ENCODE assay signal across 1 cellular context in the genomic region with DNA sequence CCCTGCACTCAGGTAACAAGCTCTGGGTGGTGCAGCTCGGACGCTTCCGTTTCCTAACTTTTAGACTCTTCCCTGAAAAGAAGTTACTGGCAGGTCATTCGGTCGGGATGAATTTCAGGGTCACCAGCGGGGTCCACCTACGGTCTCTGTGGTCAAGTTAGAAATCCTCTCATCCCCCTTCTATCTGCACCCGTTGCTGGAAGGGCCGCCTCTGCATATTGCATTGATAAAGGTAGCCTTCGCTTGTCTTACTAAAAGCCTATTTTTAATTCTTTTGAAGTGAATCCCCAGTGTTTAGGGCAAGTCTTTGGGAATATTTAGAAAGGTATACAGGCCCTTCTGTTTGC.
TF ChIP-seq lines count a peak whose summit lies in the region.

No MANE protein-coding gene starts in this region.

TF ChIP-seq in GM12878, 131 proteins besides CTCF, POLR2A, EP300 and RAD21:
- TF ChIP-seq PAX8 (IDR thresholded peaks at IDR 0.05): no peak
- TF ChIP-seq, protein P1, sequence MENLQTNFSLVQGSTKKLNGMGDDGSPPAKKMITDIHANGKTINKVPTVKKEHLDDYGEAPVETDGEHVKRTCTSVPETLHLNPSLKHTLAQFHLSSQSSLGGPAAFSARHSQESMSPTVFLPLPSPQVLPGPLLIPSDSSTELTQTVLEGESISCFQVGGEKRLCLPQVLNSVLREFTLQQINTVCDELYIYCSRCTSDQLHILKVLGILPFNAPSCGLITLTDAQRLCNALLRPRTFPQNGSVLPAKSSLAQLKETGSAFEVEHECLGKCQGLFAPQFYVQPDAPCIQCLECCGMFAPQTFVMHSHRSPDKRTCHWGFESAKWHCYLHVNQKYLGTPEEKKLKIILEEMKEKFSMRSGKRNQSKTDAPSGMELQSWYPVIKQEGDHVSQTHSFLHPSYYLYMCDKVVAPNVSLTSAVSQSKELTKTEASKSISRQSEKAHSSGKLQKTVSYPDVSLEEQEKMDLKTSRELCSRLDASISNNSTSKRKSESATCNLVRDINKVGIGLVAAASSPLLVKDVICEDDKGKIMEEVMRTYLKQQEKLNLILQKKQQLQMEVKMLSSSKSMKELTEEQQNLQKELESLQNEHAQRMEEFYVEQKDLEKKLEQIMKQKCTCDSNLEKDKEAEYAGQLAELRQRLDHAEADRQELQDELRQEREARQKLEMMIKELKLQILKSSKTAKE (IDR thresholded peaks at IDR 0.05; ENCODE audit: low read depth, poor library complexity, severe bottlenecking): no peak
- TF ChIP-seq, protein P2, sequence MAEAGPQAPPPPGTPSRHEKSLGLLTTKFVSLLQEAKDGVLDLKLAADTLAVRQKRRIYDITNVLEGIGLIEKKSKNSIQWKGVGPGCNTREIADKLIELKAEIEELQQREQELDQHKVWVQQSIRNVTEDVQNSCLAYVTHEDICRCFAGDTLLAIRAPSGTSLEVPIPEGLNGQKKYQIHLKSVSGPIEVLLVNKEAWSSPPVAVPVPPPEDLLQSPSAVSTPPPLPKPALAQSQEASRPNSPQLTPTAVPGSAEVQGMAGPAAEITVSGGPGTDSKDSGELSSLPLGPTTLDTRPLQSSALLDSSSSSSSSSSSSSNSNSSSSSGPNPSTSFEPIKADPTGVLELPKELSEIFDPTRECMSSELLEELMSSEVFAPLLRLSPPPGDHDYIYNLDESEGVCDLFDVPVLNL (IDR thresholded peaks at IDR 0.05; ENCODE audit: low read depth, low read length): no peak
- TF ChIP-seq, protein P3, sequence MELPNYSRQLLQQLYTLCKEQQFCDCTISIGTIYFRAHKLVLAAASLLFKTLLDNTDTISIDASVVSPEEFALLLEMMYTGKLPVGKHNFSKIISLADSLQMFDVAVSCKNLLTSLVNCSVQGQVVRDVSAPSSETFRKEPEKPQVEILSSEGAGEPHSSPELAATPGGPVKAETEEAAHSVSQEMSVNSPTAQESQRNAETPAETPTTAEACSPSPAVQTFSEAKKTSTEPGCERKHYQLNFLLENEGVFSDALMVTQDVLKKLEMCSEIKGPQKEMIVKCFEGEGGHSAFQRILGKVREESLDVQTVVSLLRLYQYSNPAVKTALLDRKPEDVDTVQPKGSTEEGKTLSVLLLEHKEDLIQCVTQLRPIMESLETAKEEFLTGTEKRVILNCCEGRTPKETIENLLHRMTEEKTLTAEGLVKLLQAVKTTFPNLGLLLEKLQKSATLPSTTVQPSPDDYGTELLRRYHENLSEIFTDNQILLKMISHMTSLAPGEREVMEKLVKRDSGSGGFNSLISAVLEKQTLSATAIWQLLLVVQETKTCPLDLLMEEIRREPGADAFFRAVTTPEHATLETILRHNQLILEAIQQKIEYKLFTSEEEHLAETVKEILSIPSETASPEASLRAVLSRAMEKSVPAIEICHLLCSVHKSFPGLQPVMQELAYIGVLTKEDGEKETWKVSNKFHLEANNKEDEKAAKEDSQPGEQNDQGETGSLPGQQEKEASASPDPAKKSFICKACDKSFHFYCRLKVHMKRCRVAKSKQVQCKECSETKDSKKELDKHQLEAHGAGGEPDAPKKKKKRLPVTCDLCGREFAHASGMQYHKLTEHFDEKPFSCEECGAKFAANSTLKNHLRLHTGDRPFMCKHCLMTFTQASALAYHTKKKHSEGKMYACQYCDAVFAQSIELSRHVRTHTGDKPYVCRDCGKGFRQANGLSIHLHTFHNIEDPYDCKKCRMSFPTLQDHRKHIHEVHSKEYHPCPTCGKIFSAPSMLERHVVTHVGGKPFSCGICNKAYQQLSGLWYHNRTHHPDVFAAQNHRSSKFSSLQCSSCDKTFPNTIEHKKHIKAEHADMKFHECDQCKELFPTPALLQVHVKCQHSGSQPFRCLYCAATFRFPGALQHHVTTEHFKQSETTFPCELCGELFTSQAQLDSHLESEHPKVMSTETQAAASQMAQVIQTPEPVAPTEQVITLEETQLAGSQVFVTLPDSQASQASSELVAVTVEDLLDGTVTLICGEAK (IDR thresholded peaks at IDR 0.05; ENCODE audit: borderline replicate concordance): no peak
- no peak for TF ChIP-seq JUND (IDR thresholded peaks at IDR 0.05; ENCODE audit: low read depth, low read length)
- no peak for TF ChIP-seq MYB (IDR thresholded peaks at IDR 0.05; ENCODE audit: borderline replicate concordance, low read depth, low read length)
- no peak for TF ChIP-seq CBFB (IDR thresholded peaks at IDR 0.05; ENCODE audit: low read depth)
- no peak for TF ChIP-seq EGR1 (IDR thresholded peaks at IDR 0.05; ENCODE audit: borderline replicate concordance in 1 of 2, low read depth in 2 of 2, low read length in 2 of 2)
- TF ChIP-seq, protein P4, sequence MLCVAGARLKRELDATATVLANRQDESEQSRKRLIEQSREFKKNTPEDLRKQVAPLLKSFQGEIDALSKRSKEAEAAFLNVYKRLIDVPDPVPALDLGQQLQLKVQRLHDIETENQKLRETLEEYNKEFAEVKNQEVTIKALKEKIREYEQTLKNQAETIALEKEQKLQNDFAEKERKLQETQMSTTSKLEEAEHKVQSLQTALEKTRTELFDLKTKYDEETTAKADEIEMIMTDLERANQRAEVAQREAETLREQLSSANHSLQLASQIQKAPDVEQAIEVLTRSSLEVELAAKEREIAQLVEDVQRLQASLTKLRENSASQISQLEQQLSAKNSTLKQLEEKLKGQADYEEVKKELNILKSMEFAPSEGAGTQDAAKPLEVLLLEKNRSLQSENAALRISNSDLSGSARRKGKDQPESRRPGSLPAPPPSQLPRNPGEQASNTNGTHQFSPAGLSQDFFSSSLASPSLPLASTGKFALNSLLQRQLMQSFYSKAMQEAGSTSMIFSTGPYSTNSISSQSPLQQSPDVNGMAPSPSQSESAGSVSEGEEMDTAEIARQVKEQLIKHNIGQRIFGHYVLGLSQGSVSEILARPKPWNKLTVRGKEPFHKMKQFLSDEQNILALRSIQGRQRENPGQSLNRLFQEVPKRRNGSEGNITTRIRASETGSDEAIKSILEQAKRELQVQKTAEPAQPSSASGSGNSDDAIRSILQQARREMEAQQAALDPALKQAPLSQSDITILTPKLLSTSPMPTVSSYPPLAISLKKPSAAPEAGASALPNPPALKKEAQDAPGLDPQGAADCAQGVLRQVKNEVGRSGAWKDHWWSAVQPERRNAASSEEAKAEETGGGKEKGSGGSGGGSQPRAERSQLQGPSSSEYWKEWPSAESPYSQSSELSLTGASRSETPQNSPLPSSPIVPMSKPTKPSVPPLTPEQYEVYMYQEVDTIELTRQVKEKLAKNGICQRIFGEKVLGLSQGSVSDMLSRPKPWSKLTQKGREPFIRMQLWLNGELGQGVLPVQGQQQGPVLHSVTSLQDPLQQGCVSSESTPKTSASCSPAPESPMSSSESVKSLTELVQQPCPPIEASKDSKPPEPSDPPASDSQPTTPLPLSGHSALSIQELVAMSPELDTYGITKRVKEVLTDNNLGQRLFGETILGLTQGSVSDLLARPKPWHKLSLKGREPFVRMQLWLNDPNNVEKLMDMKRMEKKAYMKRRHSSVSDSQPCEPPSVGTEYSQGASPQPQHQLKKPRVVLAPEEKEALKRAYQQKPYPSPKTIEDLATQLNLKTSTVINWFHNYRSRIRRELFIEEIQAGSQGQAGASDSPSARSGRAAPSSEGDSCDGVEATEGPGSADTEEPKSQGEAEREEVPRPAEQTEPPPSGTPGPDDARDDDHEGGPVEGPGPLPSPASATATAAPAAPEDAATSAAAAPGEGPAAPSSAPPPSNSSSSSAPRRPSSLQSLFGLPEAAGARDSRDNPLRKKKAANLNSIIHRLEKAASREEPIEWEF (IDR thresholded peaks at IDR 0.05; ENCODE audit: insufficient replicate concordance, low read depth, low read length): no peak
- no peak for TF ChIP-seq CEBPB (IDR thresholded peaks at IDR 0.05; ENCODE audit: borderline replicate concordance in 1 of 2, low read depth in 2 of 2, low read length in 2 of 2)
- no peak for TF ChIP-seq RELA (IDR thresholded peaks at IDR 0.05; ENCODE audit: borderline replicate concordance, partially characterized antibody)
- no peak for TF ChIP-seq ZNF24 (IDR thresholded peaks at IDR 0.05)
- no peak for TF ChIP-seq SP1 (IDR thresholded peaks at IDR 0.05; ENCODE audit: low read depth, low read length)
- no peak for TF ChIP-seq TCF3 (IDR thresholded peaks at IDR 0.05; ENCODE audit: borderline replicate concordance, insufficient read depth, low read depth, low read length)
